In genomic region chr1:235511470-235512240, GRCh38 we compare ENCODE assay signal across 13 cellular contexts. TPM values are rescaled to one million over a fixed set of nuclear protein-coding genes. Genes with fewer than 3 reads are reported as not detected.
A peak's percentile ranks its signal among the peaks of the same experiment; 100 is the strongest.
DNase-seq lines count a peak whose midpoint lies in the region; ATAC-seq and TF ChIP-seq lines count a peak whose summit lies in the region.
"Had no signal": no experiment of that assay in that cellular context is flagged by ENCODE, and none has a peak within 500 bp of the region (broad histone marks: within the 10 kb centered on the region; RNA-seq: fewer than 3 reads in every experiment).

No MANE protein-coding gene starts in this region.

- no peak overlapping the region for H2AK5ac ChIP-seq in trophoblast cell (ENCODE audit: low read length)

- no peak for TF ChIP-seq CTCF in mammary epithelial cell (conservative IDR thresholded peaks at IDR 0.05 in 1 of 2, IDR thresholded peaks at IDR 0.05 in 1 of 2; ENCODE audit: extremely low read depth in 1 of 2, insufficient read depth in 1 of 2, low read depth in 1 of 2, low read length in 2 of 2)
- no peak for TF ChIP-seq CTCF in RWPE1 (conservative IDR thresholded peaks at IDR 0.05; ENCODE audit: low read depth)

- 75% methylated on average over 13 of the region's 13 CpGs for WGBS in mammary epithelial cell (ENCODE audit: low coverage, missing lambda C conversion rate)
- WGBS in trophoblast cell (ENCODE audit: extremely low coverage, insufficient coverage, insufficient read length), result no CpG with 5 or more reads among the region's 13 CpGs

- no peak overlapping the region for H2BK5ac ChIP-seq in trophoblast cell (ENCODE audit: low read depth, low read length, poor library complexity)

- no peak for DNase-seq in activated CD4-positive, alpha-beta T cell treated with anti-CD3 and anti-CD28 coated beads for 36 hours
- DNase-seq in activated CD4-positive, alpha-beta T cell treated with anti-CD3 and anti-CD28 coated beads, Interleukin-2, amount 10 ng/mL, durations not matched to agents 24 days and 14 days, result no peak
- DNase-seq in NAMALWA (ENCODE audit: low spot score) (peak; percentile 18), mammary epithelial cell (peak; percentile 31), trophoblast cell (peak; percentile 12 to 44), RWPE1 (ENCODE audit: low spot score) (no peak), mucosa of gallbladder (ENCODE audit: low spot score) (no peak)
- DNase-seq in activated CD4-positive, alpha-beta T cell treated with anti-CD3 and anti-CD28 coated beads for 4 hours, result no peak
- DNase-seq: activated naive CD4-positive, alpha-beta T cell treated with Interleukin-2 at 50 U/mL for 16 hours; effector memory CD4-positive, alpha-beta T cell; hippocampal formation; NCI-H2029 had no signal

- H3K27me3 Mint-ChIP-seq in activated CD4-positive, alpha-beta T cell treated with anti-CD3 and anti-CD28 coated beads for 36 hours, result peaks cover 2% of the 10 kb centered on the region
- peaks cover 16% of the 10 kb centered on the region for H3K27me3 Mint-ChIP-seq in activated CD4-positive, alpha-beta T cell treated with anti-CD3 and anti-CD28 coated beads, Interleukin-2, amount 10 ng/mL, durations not matched to agents 24 days and 14 days

- no peak overlapping the region for H2BK12ac ChIP-seq in trophoblast cell (ENCODE audit: low read length)

- H3K9me3 ChIP-seq in mammary epithelial cell (replicated peaks; ENCODE audit: insufficient read depth, low read length), result no peaks in the 10 kb centered on the region
- H3K9me3 ChIP-seq in trophoblast cell (ENCODE audit: insufficient read depth, low read depth, low read length), result no peaks in the 10 kb centered on the region

- H3K18ac ChIP-seq in trophoblast cell (ENCODE audit: low read length), result no peak overlapping the region

- H3K36me3 ChIP-seq in mammary epithelial cell (ENCODE audit: insufficient read depth, low read length) (no peaks in the 10 kb centered on the region), trophoblast cell (ENCODE audit: control insufficient read depth in 1 of 2, insufficient read depth in 2 of 2, low read length in 2 of 2) (no peaks in the 10 kb centered on the region)

- H2AFZ ChIP-seq in mammary epithelial cell (ENCODE audit: low read depth, low read length) (no peak overlapping the region), trophoblast cell (ENCODE audit: insufficient read depth, low read length, poor library complexity) (no peak overlapping the region)

- no peak overlapping the region for H3K4ac ChIP-seq in trophoblast cell (ENCODE audit: low read depth, low read length)

- H4K20me1 ChIP-seq in mammary epithelial cell (ENCODE audit: insufficient read depth, low read length), result no peaks in the 10 kb centered on the region

- no peak overlapping the region for H4K12ac ChIP-seq in trophoblast cell (ENCODE audit: low read depth, low read length)

- H3K9ac ChIP-seq in mammary epithelial cell (ENCODE audit: insufficient read depth, low read length) (no peak overlapping the region), trophoblast cell (ENCODE audit: low read length) (no peak overlapping the region)

- H3K36me3 Mint-ChIP-seq in activated CD4-positive, alpha-beta T cell treated with anti-CD3 and anti-CD28 coated beads for 36 hours (ENCODE audit: low read depth), result no peaks in the 10 kb centered on the region
- H3K36me3 Mint-ChIP-seq in activated CD4-positive, alpha-beta T cell treated with anti-CD3 and anti-CD28 coated beads, Interleukin-2, amount 10 ng/mL, durations not matched to agents 24 days and 14 days (ENCODE audit: low read depth), result no peaks in the 10 kb centered on the region

- H3K4me3 ChIP-seq in mammary epithelial cell (replicated peaks in 1 of 3; ENCODE audit: insufficient read depth in 1 of 3, low read depth in 2 of 3, low read length in 3 of 3), result no peak overlapping the region
- H3K4me3 ChIP-seq in trophoblast cell (ENCODE audit: low read depth, low read length), result no peak overlapping the region

- no peak overlapping the region for H3K14ac ChIP-seq in trophoblast cell (ENCODE audit: low read length)

- POLR2A ChIA-PET in activated CD4-positive, alpha-beta T cell treated with anti-CD3 and anti-CD28 coated beads for 36 hours (lab: Charles Lee), result no interaction called here
- POLR2A ChIA-PET in RWPE1 (lab: Yijun Ruan, JAX; ENCODE audit: low non-redundant PET), result no interaction called here

- peaks cover 7% of the 10 kb centered on the region for H3K4me1 Mint-ChIP-seq in activated CD4-positive, alpha-beta T cell treated with anti-CD3 and anti-CD28 coated beads for 36 hours
- H3K4me1 Mint-ChIP-seq in activated CD4-positive, alpha-beta T cell treated with anti-CD3 and anti-CD28 coated beads, Interleukin-2, amount 10 ng/mL, durations not matched to agents 24 days and 14 days, result peaks cover 5% of the 10 kb centered on the region

- no peaks in the 10 kb centered on the region for H3K79me1 ChIP-seq in trophoblast cell (ENCODE audit: low read length)

- no peaks in the 10 kb centered on the region for H3K4me1 ChIP-seq in mammary epithelial cell (ENCODE audit: insufficient read depth, low read length)
- H3K4me1 ChIP-seq in trophoblast cell (ENCODE audit: control insufficient read depth in 1 of 2, insufficient read depth in 2 of 2, low read length in 2 of 2), result no peaks in the 10 kb centered on the region

- in situ Hi-C loops in mammary epithelial cell (cut with MboI; ENCODE audit: low sequenced_read_pairs in 2 of 2), result loop anchor here (10.0 to 25.0 kb wide), 4 partner anchors 93 to 451 kb away; no protein-coding TSS in a partner anchor

- dilution Hi-C loops in mammary epithelial cell (cut with HindIII; ENCODE audit: low sequenced_read_pairs), result no loop called here

- no peak overlapping the region for H3K23ac ChIP-seq in trophoblast cell (ENCODE audit: low read length)

- H3K9me3 Mint-ChIP-seq in activated CD4-positive, alpha-beta T cell treated with anti-CD3 and anti-CD28 coated beads for 36 hours (ENCODE audit: low read depth), result no peaks in the 10 kb centered on the region
- H3K9me3 Mint-ChIP-seq in activated CD4-positive, alpha-beta T cell treated with anti-CD3 and anti-CD28 coated beads, Interleukin-2, amount 10 ng/mL, durations not matched to agents 24 days and 14 days, result no peaks in the 10 kb centered on the region

- BruUV-seq in mammary epithelial cell (replicated peaks; lab: Mats Ljungman, UMichigan), result no TSS peak

- CTCF ChIA-PET in activated CD4-positive, alpha-beta T cell treated with anti-CD3 and anti-CD28 coated beads for 36 hours (lab: Charles Lee), result interaction anchor here (0.7 kb wide), 1 partner anchor 460 kb away, joined by 3 read pairs; no protein-coding TSS in a partner anchor
- CTCF ChIA-PET in mammary epithelial cell (lab: Charles Lee; ENCODE audit: low non-redundant PET), result interaction anchor here (0.6 kb wide), 1 partner anchor 90 kb away, joined by 3 read pairs; no protein-coding TSS in a partner anchor
- CTCF ChIA-PET in RWPE1 (lab: Yijun Ruan, JAX), result interaction anchor here (0.6 kb wide), 1 partner anchor 51 kb away, joined by 5 read pairs; no protein-coding TSS in a partner anchor

- H3K4me2 ChIP-seq in mammary epithelial cell (ENCODE audit: insufficient read depth, low read depth, low read length) (no peak overlapping the region), trophoblast cell (ENCODE audit: low read length) (no peak overlapping the region)

- no peak overlapping the region for H3K4me3 Mint-ChIP-seq in activated CD4-positive, alpha-beta T cell treated with anti-CD3 and anti-CD28 coated beads for 36 hours
- no peak overlapping the region for H3K4me3 Mint-ChIP-seq in activated CD4-positive, alpha-beta T cell treated with anti-CD3 and anti-CD28 coated beads, Interleukin-2, amount 10 ng/mL, durations not matched to agents 24 days and 14 days

- H3K27ac ChIP-seq in mammary epithelial cell (ENCODE audit: insufficient read depth, low read depth, low read length) (no peak overlapping the region), trophoblast cell (ENCODE audit: low read depth, low read length) (no peak overlapping the region), RWPE1 (no peak overlapping the region)
- H3K27ac ChIP-seq: HL-60 had no signal

- H4K91ac ChIP-seq in trophoblast cell (ENCODE audit: low read depth, low read length), result no peak overlapping the region

- H3K27ac Mint-ChIP-seq in activated CD4-positive, alpha-beta T cell treated with anti-CD3 and anti-CD28 coated beads for 36 hours, result no peak overlapping the region
- no peak overlapping the region for H3K27ac Mint-ChIP-seq in activated CD4-positive, alpha-beta T cell treated with anti-CD3 and anti-CD28 coated beads, Interleukin-2, amount 10 ng/mL, durations not matched to agents 24 days and 14 days

- H3K27me3 ChIP-seq in mammary epithelial cell (ENCODE audit: insufficient read depth, low read length), result no peaks in the 10 kb centered on the region
- no peaks in the 10 kb centered on the region for H3K27me3 ChIP-seq in trophoblast cell (ENCODE audit: insufficient read depth, low read length)

- H2BK120ac ChIP-seq in trophoblast cell (ENCODE audit: insufficient read depth, low read length, poor library complexity), result no peak overlapping the region

- intact Hi-C loops in activated CD4-positive, alpha-beta T cell treated with anti-CD3 and anti-CD28 coated beads for 36 hours (cut with DNase I, micrococcal nuclease), result loop anchor here (2.0 to 5.0 kb wide), 3 partner anchors 91 to 459 kb away; no protein-coding TSS in a partner anchor
- intact Hi-C loops in activated CD4-positive, alpha-beta T cell treated with anti-CD3 and anti-CD28 coated beads, Interleukin-2, amount 10 ng/mL, durations not matched to agents 24 days and 14 days (cut with micrococcal nuclease), result loop anchor here (2.0 to 10.0 kb wide), 5 partner anchors 186 to 459 kb away; no protein-coding TSS in a partner anchor
- intact Hi-C loops in mammary epithelial cell (cut with micrococcal nuclease), result loop anchor here (5.0 to 10.0 kb wide), 3 partner anchors 106 to 333 kb away; no protein-coding TSS in a partner anchor

- peak; percentile 37 for ATAC-seq in activated CD4-positive, alpha-beta T cell treated with anti-CD3 and anti-CD28 coated beads for 36 hours

- H4K8ac ChIP-seq in trophoblast cell (ENCODE audit: low read depth, low read length), result no peak overlapping the region

- H3K79me2 ChIP-seq in mammary epithelial cell (ENCODE audit: insufficient read depth, low read length), result no peaks in the 10 kb centered on the region
- H3K79me2 ChIP-seq in trophoblast cell (ENCODE audit: control insufficient read depth, insufficient read depth, low read length, poor library complexity), result no peaks in the 10 kb centered on the region

RNA-seq across cellular contexts. Expression of gene B3GALNT2, which starts 7.4 kb away (rescaled TPM):
- total RNA-seq in activated CD4-positive, alpha-beta T cell treated with anti-CD3 and anti-CD28 coated beads for 36 hours, result 10 to 100 TPM; 10.1 to 12.0 TPM
- total RNA-seq in activated CD4-positive, alpha-beta T cell treated with anti-CD3 and anti-CD28 coated beads, Interleukin-2, amount 10 ng/mL, durations not matched to agents 24 days and 14 days, result 16.1 and 17.2 TPM in 2 replicates
- 10 to 100 TPM; 50.8 to 66.3 TPM for total RNA-seq in mammary epithelial cell
- polyA plus RNA-seq in mammary epithelial cell, result 25.4 TPM
- polyA minus RNA-seq in mammary epithelial cell, result 65.5 TPM
- 22.0 and 23.1 TPM in 2 replicates for polyA plus RNA-seq in trophoblast cell (2013)
- total RNA-seq in mucosa of gallbladder, result 30.3 TPM

Comparison
In these comparisons a context has a peak if more than half of its experiments do, and no peak if none do; other contexts are left out.
1. DNase-seq: peak in NAMALWA (single experiment), mammary epithelial cell (single experiment) and trophoblast cell (2 of 2); none in activated CD4-positive, alpha-beta T cell treated with anti-CD3 and anti-CD28 coated beads for 36 hours (single experiment), activated CD4-positive, alpha-beta T cell treated with anti-CD3 and anti-CD28 coated beads, Interleukin-2, amount 10 ng/mL, durations not matched to agents 24 days and 14 days (single experiment), RWPE1 (single experiment), mucosa of gallbladder (single experiment) and activated CD4-positive, alpha-beta T cell treated with anti-CD3 and anti-CD28 coated beads for 4 hours (0 of 2).